ENCODE assay signal across 8 cellular contexts in genomic region chr12:56193025-56193578, GRCh38. TPM values are rescaled to one million over a fixed set of nuclear protein-coding genes. Genes with fewer than 3 reads are reported as not detected.
A peak's percentile ranks its signal among the peaks of the same experiment; 100 is the strongest.
DNase-seq lines count a peak whose midpoint lies in the region; ATAC-seq and TF ChIP-seq lines count a peak whose summit lies in the region.

No MANE protein-coding gene starts in this region.

- H3K36me3 ChIP-seq in Loucy (ENCODE audit: insufficient read depth, low read length) = no peaks in the 10 kb centered on the region
- no peaks in the 10 kb centered on the region for H3K36me3 ChIP-seq in transverse colon

- in situ Hi-C loops in transverse colon (cut with MboI; ENCODE audit: low pct_ligation_motif_present in 1 of 4, low pct_unique_long_range_greater_than_20kb in 1 of 4, low sequenced_read_pairs in 3 of 4) = loop anchor here in 2 of 4 donors (5.0 to 10.0 kb wide), 2 partner anchors 272 to 274 kb away; partner anchors contain the start of gene SPRYD4 (in 2 of the 2)

- H3K9me3 ChIP-seq in Loucy (ENCODE audit: insufficient read depth, low read depth, low read length) (no peaks in the 10 kb centered on the region), transverse colon (no peaks in the 10 kb centered on the region)

- DNase-seq in ELF-1 (ENCODE audit: low read depth, low spot score) (peak; percentile 53), RPMI7951 (ENCODE audit: low read depth) (peak; percentile 76), activated T-helper 1 cell treated with Interleukin-2 at 50 U/mL for 16 hours (ENCODE audit: low read depth) (peak; percentile 38), fibroblast of mammary gland (ENCODE audit: low read depth) (peak; percentile 88), omental fat pad (ENCODE audit: low spot score) (peak; percentile 82), transverse colon (peak; percentile 84)

- TF ChIP-seq CTCF in Loucy (conservative IDR thresholded peaks at IDR 0.05; ENCODE audit: low read length) = peak; percentile 95
- peak; percentile 87 for TF ChIP-seq CTCF in fibroblast of mammary gland (conservative IDR thresholded peaks at IDR 0.05; ENCODE audit: control insufficient read depth, insufficient read depth, low read depth, low read length)
- peak in 2 of 3 donors; percentile 3 to 57 for TF ChIP-seq CTCF in omental fat pad (IDR thresholded peaks at IDR 0.05)
- TF ChIP-seq CTCF in transverse colon (IDR thresholded peaks at IDR 0.05) = peak; percentile 75 to 93 (median 80)

- peaks cover 8% of the 10 kb centered on the region for H3K4me1 ChIP-seq in Loucy (ENCODE audit: insufficient read depth, low read length, poor library complexity, severe bottlenecking)
- peaks cover under 1 to 13% (median 9%) of the 10 kb centered on the region in 4 donors for H3K4me1 ChIP-seq in transverse colon

- H3K27ac ChIP-seq in transverse colon = no peak overlapping the region

- no peak for TF ChIP-seq EP300 in transverse colon (IDR thresholded peaks at IDR 0.05; ENCODE audit: low read depth)

- peak overlapping the region; percentile 33 for H3K9ac ChIP-seq in Loucy (ENCODE audit: low read depth, low read length, poor library complexity, severe bottlenecking)

- H3K27me3 ChIP-seq in Loucy (ENCODE audit: insufficient read depth, low read length, poor library complexity, severe bottlenecking) (no peaks in the 10 kb centered on the region), transverse colon (no peaks in the 10 kb centered on the region)

- peak overlapping the region; percentile 12 for H3K4me3 ChIP-seq in Loucy (ENCODE audit: low read length, poor library complexity, severe bottlenecking)
- no peak overlapping the region for H3K4me3 ChIP-seq in fibroblast of mammary gland (ENCODE audit: control insufficient read depth, low read depth, low read length)
- H3K4me3 ChIP-seq in transverse colon = no peak overlapping the region

- peaks cover 9% of the 10 kb centered on the region for H4K20me1 ChIP-seq in Loucy (ENCODE audit: insufficient read depth, low read length, poor library complexity, severe bottlenecking)

- H3K9me2 ChIP-seq in Loucy (replicated peaks; ENCODE audit: low read depth, low read length) = no peaks in the 10 kb centered on the region

- peak overlapping the region; percentile 23 for H3K4me2 ChIP-seq in Loucy (ENCODE audit: low read depth, low read length, poor library complexity, severe bottlenecking)

- ATAC-seq in omental fat pad (ENCODE audit: low FRiP score) = no peak
- no peak for ATAC-seq in GM19395 (IDR thresholded peaks at IDR 0.05; ENCODE audit: unreplicated experiment)

- intact Hi-C loops in transverse colon (cut with DNase I; ENCODE audit: low total_unique reads) = loop anchor here (2.0 kb wide), 1 partner anchor 32 kb away; the partner anchor contains the start of gene NABP2

- no peaks in the 10 kb centered on the region for H3F3A ChIP-seq in Loucy (ENCODE audit: low read depth)

- 38 to 47% methylated on average over 1 of the region's 1 CpG for WGBS in transverse colon (ENCODE audit: low coverage in 1 of 2), 2 donors

- H2AFZ ChIP-seq in Loucy (ENCODE audit: low read length) = peak overlapping the region; percentile 92

- peaks cover 12% of the 10 kb centered on the region for H3K79me2 ChIP-seq in Loucy (ENCODE audit: insufficient read depth, low read length)

- no peak for TF ChIP-seq POLR2A in transverse colon (IDR thresholded peaks at IDR 0.05)

RNA-seq across cellular contexts. Expression of gene SMARCC2, which starts 3.8 kb away (rescaled TPM):
- 29.8 and 35.7 TPM in 2 replicates for total RNA-seq in RPMI7951 (2014; rRNA removed; shearing (Covaris generic))
- total RNA-seq in omental fat pad = 100 to 1,000 TPM in 1 of 4 donors, 10 to 100 TPM in 3; 65.5 to 101 (median 82.1) TPM
- 100 to 1,000 TPM in 3 of 4 donors, 10 to 100 TPM in 1; 63.8 to 231 (median 135) TPM for total RNA-seq in transverse colon

RNA-seq across cellular contexts. Expression of gene RNF41, which starts 28.6 kb away (rescaled TPM):
- total RNA-seq in RPMI7951 (2014; rRNA removed; shearing (Covaris generic)) = 31.4 and 37.7 TPM in 2 replicates
- total RNA-seq in omental fat pad = 100 to 1,000 TPM in 1 of 4 donors, 10 to 100 TPM in 3; 50.0 to 128 (median 76.2) TPM
- total RNA-seq in transverse colon = 10 to 100 TPM; 39.0 to 51.3 (median 42.7) TPM

RNA-seq across cellular contexts. Expression of gene NABP2, which starts 31.0 kb away (rescaled TPM):
- total RNA-seq in RPMI7951 (2014; rRNA removed; shearing (Covaris generic)) = 68.1 and 72.1 TPM in 2 replicates
- 10 to 100 TPM; 13.2 to 24.3 (median 17.2) TPM for total RNA-seq in omental fat pad
- total RNA-seq in transverse colon = 10 to 100 TPM in 3 of 4 donors, 1 to 10 TPM in 1; 4.9 to 26.8 (median 15.5) TPM

RNA-seq across cellular contexts. Expression of gene MYL6, which starts 34.9 kb away (rescaled TPM):
- 3,182 and 3,310 TPM in 2 replicates for total RNA-seq in RPMI7951 (2014; rRNA removed; shearing (Covaris generic))
- total RNA-seq in omental fat pad = 1,000 to 10,000 TPM; 2,379 to 4,265 (median 3,293) TPM
- 1,000 to 10,000 TPM; 1,233 to 3,440 (median 2,458) TPM for total RNA-seq in transverse colon

RNA-seq across cellular contexts. Expression of gene SLC39A5, which starts 36.7 kb away (rescaled TPM):
- 0.36 TPM in 1 of 2 replicates, not detected in the other for total RNA-seq in RPMI7951 (2014; rRNA removed; shearing (Covaris generic))
- total RNA-seq in omental fat pad (not detected), transverse colon (100 to 1,000 TPM; 225 to 325 (median 283) TPM)

Comparison
In these comparisons a context has a peak if more than half of its experiments do, and no peak if none do; other contexts are left out.
1. DNase-seq: peak in every context shown above with its lines; median percentile 88 in fibroblast of mammary gland; 84 in transverse colon; 82 in omental fat pad; 76 in RPMI7951; 53 in ELF-1; 38 in activated T-helper 1 cell treated with Interleukin-2 at 50 U/mL for 16 hours.
2. CTCF ChIP-seq: peak in every context shown above with its lines; median percentile 95 in Loucy; 87 in fibroblast of mammary gland; 80 in transverse colon; 30 in omental fat pad.